Comparison of ENCODE assay signal across 9 cellular contexts in the genomic region with DNA sequence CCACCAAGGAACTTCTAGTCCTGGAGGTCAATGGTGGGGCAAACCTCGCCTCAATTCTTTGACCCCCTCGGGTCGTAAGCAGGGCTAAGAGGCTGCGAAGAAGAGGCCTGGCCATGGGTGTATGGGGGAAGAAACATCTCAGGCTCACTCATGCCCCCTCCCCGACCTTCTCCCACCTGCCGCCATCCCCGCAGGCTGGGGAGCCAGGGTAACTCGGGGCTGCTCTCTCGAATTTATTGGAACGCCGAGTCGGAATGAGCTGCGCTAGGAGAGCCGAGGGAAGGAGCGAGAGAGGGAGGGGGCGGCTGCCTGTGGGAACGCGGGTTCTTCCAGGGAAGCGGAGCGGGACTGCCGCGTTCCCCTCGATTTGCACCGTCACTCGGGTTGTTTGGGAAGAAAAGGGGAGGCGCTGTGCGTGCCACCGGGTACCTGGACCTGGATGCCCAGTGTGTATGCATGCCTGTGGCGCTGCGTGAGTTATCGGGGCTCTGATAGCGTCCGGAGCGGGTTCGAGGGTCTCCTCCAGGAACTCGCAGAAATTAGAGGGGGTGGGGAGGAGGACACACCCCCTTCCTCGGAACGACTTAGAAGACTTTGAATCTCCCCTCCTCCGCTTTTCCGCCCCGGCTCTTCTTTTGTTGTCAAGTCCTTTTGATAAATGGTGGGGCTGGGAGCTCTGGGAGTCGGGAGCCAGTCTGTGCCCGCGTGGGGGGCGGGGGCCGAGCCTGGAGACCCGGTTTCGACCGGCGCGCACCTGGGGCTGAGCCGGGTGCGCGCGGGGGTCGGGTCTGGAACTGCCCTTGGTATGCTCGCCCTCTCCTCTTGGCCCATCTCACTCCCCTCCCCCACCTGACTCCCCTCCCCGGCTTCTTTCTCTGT. TPM values are rescaled to one million over a fixed set of nuclear protein-coding genes. Genes with fewer than 3 reads are reported as not detected.
DNase-seq lines count a peak whose midpoint lies in the region; ATAC-seq, FAIRE-seq and TF ChIP-seq lines count a peak whose summit lies in the region.
"Had no signal": no experiment of that assay in that cellular context is flagged by ENCODE, and none has a peak within 500 bp of the region (broad histone marks: within the 10 kb centered on the region; RNA-seq: fewer than 3 reads in every experiment).

No MANE protein-coding gene starts in this region.

- H3K9me3 Mint-ChIP-seq in activated CD4-positive, alpha-beta T cell treated with anti-CD3 and anti-CD28 coated beads, Interleukin-2, amount 10 ng/mL, durations not matched to agents 24 days and 14 days: no peaks in the 10 kb centered on the region

- TF ChIP-seq CTCF in bronchial epithelial cell (IDR thresholded peaks at IDR 0.05; ENCODE audit: insufficient read depth, low read length, severe bottlenecking) (peak; percentile 7), liver (IDR thresholded peaks at IDR 0.05; ENCODE audit: low read depth, low read length, missing input control) (no peak)

- H3K27ac Mint-ChIP-seq in activated CD4-positive, alpha-beta T cell treated with anti-CD3 and anti-CD28 coated beads, Interleukin-2, amount 10 ng/mL, durations not matched to agents 24 days and 14 days: peak overlapping the region; percentile 34

- no peak for ATAC-seq in GM21825 (IDR thresholded peaks at IDR 0.05; ENCODE audit: unreplicated experiment)
- ATAC-seq in HG02678 (IDR thresholded peaks at IDR 0.05; ENCODE audit: unreplicated experiment): no peak

- H3K27me3 ChIP-seq in bronchial epithelial cell (ENCODE audit: control insufficient read depth, insufficient read depth, low read length): no peaks in the 10 kb centered on the region
- no peaks in the 10 kb centered on the region for H3K27me3 ChIP-seq in liver (ENCODE audit: control insufficient read depth in 4 of 4, insufficient read depth in 4 of 4, low read length in 3 of 4)

- peaks cover 29% of the 10 kb centered on the region for H3K4me1 Mint-ChIP-seq in activated CD4-positive, alpha-beta T cell treated with anti-CD3 and anti-CD28 coated beads, Interleukin-2, amount 10 ng/mL, durations not matched to agents 24 days and 14 days

- peak overlapping the region; percentile 80 for H3K4me3 Mint-ChIP-seq in activated CD4-positive, alpha-beta T cell treated with anti-CD3 and anti-CD28 coated beads, Interleukin-2, amount 10 ng/mL, durations not matched to agents 24 days and 14 days

- peaks cover 69% of the 10 kb centered on the region for H3K27me3 Mint-ChIP-seq in activated CD4-positive, alpha-beta T cell treated with anti-CD3 and anti-CD28 coated beads, Interleukin-2, amount 10 ng/mL, durations not matched to agents 24 days and 14 days

- intact Hi-C loops in activated CD4-positive, alpha-beta T cell treated with anti-CD3 and anti-CD28 coated beads, Interleukin-2, amount 10 ng/mL, durations not matched to agents 24 days and 14 days (cut with micrococcal nuclease): no loop called here

- H3K9ac ChIP-seq in liver (ENCODE audit: low read depth in 1 of 2, low read length in 2 of 2): peak overlapping the region; percentile 36 to 78

- peaks cover 5% of the 10 kb centered on the region for H3K36me3 Mint-ChIP-seq in activated CD4-positive, alpha-beta T cell treated with anti-CD3 and anti-CD28 coated beads, Interleukin-2, amount 10 ng/mL, durations not matched to agents 24 days and 14 days (ENCODE audit: low read depth)

- peak overlapping the region; percentile 95 for H3K4me3 ChIP-seq in bronchial epithelial cell (ENCODE audit: low read depth, low read length)
- H3K4me3 ChIP-seq in liver (ENCODE audit: low read depth in 1 of 3, low read length in 3 of 3): peak overlapping the region; percentile 74 to 88 (median 86)

- no peak for FAIRE-seq in bronchial epithelial cell (lab: Jason Lieb, UNC)
- FAIRE-seq: endometrium had no signal

- H3K36me3 ChIP-seq in bronchial epithelial cell (ENCODE audit: control insufficient read depth, insufficient read depth, low read length): peaks cover 6% of the 10 kb centered on the region
- no peaks in the 10 kb centered on the region for H3K36me3 ChIP-seq in liver (ENCODE audit: control insufficient read depth in 4 of 4, insufficient read depth in 3 of 4, low read depth in 1 of 4, low read length in 3 of 4)

- WGBS in liver: 1% methylated on average over 58 of the region's 58 CpGs

- H3K4me1 ChIP-seq in liver (ENCODE audit: control insufficient read depth in 4 of 4, insufficient read depth in 4 of 4, low read length in 3 of 4): peaks cover 7 to 27% (median 17%) of the 10 kb centered on the region in 4 donors

- TF ChIP-seq RAD21 in liver (IDR thresholded peaks at IDR 0.05): no peak

- peak; percentile 58 for DNase-seq in activated CD4-positive, alpha-beta T cell treated with anti-CD3 and anti-CD28 coated beads, Interleukin-2, amount 10 ng/mL, durations not matched to agents 24 days and 14 days
- no peak for DNase-seq in activated CD4-positive, alpha-beta T cell treated with anti-CD3 and anti-CD28 coated beads for 48 hours
- DNase-seq in NCI-H226 (peak; percentile 68), bronchial epithelial cell (ENCODE audit: low read depth) (no peak)

- H3K9me3 ChIP-seq in liver (ENCODE audit: control insufficient read depth in 4 of 4, low read length in 3 of 4): no peaks in the 10 kb centered on the region

- H3K27ac ChIP-seq in liver (ENCODE audit: low read depth in 1 of 2, low read length in 2 of 2) (peak overlapping the region; percentile 95 to 97), temporal lobe (ENCODE audit: low read depth, low read length) (peak overlapping the region; percentile 85)

TF ChIP-seq in liver, 16 proteins besides CTCF, POLR2A, EP300 and RAD21:
- peak in 1 of 2 donors; percentile 20 for TF ChIP-seq RXRA (IDR thresholded peaks at IDR 0.05)
- no peak for TF ChIP-seq TAF1 (conservative IDR thresholded peaks at IDR 0.05)

RNA-seq across cellular contexts. Expression of a gene that starts 1.8 kb away (rescaled TPM):
- total RNA-seq in activated CD4-positive, alpha-beta T cell treated with anti-CD3 and anti-CD28 coated beads, Interleukin-2, amount 10 ng/mL, durations not matched to agents 24 days and 14 days: 0.07 and 0.09 TPM in 2 replicates
- 2.1 and 2.6 TPM in 2 replicates for total RNA-seq in bronchial epithelial cell
- total RNA-seq in liver: 1 to 10 TPM; 1.6 to 2.3 TPM
- 1 to 10 TPM; 1.8 to 5.2 TPM for polyA plus RNA-seq in liver
- total RNA-seq in temporal lobe: 0.98 TPM

RNA-seq across cellular contexts. Expression of a gene that starts 28.0 kb away (rescaled TPM):
- not detected in 2 replicates for total RNA-seq in activated CD4-positive, alpha-beta T cell treated with anti-CD3 and anti-CD28 coated beads, Interleukin-2, amount 10 ng/mL, durations not matched to agents 24 days and 14 days
- total RNA-seq in bronchial epithelial cell (1.6 and 3.1 TPM in 2 replicates), liver (10 to 100 TPM in 1 of 2 donors, 1 to 10 TPM in 1; 7.9 to 12.2 TPM), temporal lobe (1.2 TPM)
- polyA plus RNA-seq in liver: 10 to 100 TPM; 10.4 to 15.8 TPM

Comparison
In these comparisons a context has a peak if more than half of its experiments do, and no peak if none do; other contexts are left out.
1. DNase-seq: peak in activated CD4-positive, alpha-beta T cell treated with anti-CD3 and anti-CD28 coated beads, Interleukin-2, amount 10 ng/mL, durations not matched to agents 24 days and 14 days (single experiment) and NCI-H226 (single experiment); none in activated CD4-positive, alpha-beta T cell treated with anti-CD3 and anti-CD28 coated beads for 48 hours (single experiment) and bronchial epithelial cell (single experiment).